Comparison of ENCODE assay signal across 1 cellular context in genomic region chr17:57953703-57954420, GRCh38.
TF ChIP-seq lines count a peak whose summit lies in the region.

No MANE protein-coding gene starts in this region.

TF ChIP-seq in HepG2, 621 proteins besides CTCF, POLR2A, EP300 and RAD21 (continued from another document):
- TF ChIP-seq, protein P1, sequence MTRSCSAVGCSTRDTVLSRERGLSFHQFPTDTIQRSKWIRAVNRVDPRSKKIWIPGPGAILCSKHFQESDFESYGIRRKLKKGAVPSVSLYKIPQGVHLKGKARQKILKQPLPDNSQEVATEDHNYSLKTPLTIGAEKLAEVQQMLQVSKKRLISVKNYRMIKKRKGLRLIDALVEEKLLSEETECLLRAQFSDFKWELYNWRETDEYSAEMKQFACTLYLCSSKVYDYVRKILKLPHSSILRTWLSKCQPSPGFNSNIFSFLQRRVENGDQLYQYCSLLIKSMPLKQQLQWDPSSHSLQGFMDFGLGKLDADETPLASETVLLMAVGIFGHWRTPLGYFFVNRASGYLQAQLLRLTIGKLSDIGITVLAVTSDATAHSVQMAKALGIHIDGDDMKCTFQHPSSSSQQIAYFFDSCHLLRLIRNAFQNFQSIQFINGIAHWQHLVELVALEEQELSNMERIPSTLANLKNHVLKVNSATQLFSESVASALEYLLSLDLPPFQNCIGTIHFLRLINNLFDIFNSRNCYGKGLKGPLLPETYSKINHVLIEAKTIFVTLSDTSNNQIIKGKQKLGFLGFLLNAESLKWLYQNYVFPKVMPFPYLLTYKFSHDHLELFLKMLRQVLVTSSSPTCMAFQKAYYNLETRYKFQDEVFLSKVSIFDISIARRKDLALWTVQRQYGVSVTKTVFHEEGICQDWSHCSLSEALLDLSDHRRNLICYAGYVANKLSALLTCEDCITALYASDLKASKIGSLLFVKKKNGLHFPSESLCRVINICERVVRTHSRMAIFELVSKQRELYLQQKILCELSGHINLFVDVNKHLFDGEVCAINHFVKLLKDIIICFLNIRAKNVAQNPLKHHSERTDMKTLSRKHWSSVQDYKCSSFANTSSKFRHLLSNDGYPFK (CRISPR knock-in tag; IDR thresholded peaks at IDR 0.05; ENCODE audit: borderline replicate concordance): no peak
- TF ChIP-seq CHCHD3 (CRISPR knock-in tag; IDR thresholded peaks at IDR 0.05) (0 out of 2 replicates have a peak, but pooled peaks have one; percentile 11), MYC (CRISPR knock-in tag; IDR thresholded peaks at IDR 0.05; ENCODE audit: borderline replicate concordance) (peak; percentile 30; the same call in 1 of the 2 replicates), ATF4 (CRISPR knock-in tag; IDR thresholded peaks at IDR 0.05) (no peak), POGZ (CRISPR knock-in tag; IDR thresholded peaks at IDR 0.05) (no peak), TERF1 (CRISPR knock-in tag; IDR thresholded peaks at IDR 0.05) (no peak), ZBTB7A (CRISPR knock-in tag; IDR thresholded peaks at IDR 0.05) (0 out of 2 replicates have a peak, but pooled peaks have one; percentile 34), ZNF510 (CRISPR knock-in tag; IDR thresholded peaks at IDR 0.05; ENCODE audit: low read depth) (no peak), ZNF850 (CRISPR knock-in tag; conservative IDR thresholded peaks at IDR 0.05) (0 out of 2 replicates have a peak, but pooled peaks have one; percentile 74), HMG20A (CRISPR knock-in tag; IDR thresholded peaks at IDR 0.05; ENCODE audit: borderline replicate concordance) (0 out of 2 replicates have a peak, but pooled peaks have one; percentile 6), NAIF1 (CRISPR knock-in tag; IDR thresholded peaks at IDR 0.05; ENCODE audit: borderline replicate concordance) (0 out of 2 replicates have a peak, but pooled peaks have one; percentile 60), BCL3 (CRISPR knock-in tag; IDR thresholded peaks at IDR 0.05) (no peak), POLR2AphosphoS2 (IDR thresholded peaks at IDR 0.05; ENCODE audit: low read depth, low read length) (no peak), ADNP (CRISPR knock-in tag; IDR thresholded peaks at IDR 0.05) (no peak), BCL6 (CRISPR knock-in tag; IDR thresholded peaks at IDR 0.05) (no peak), ATM (IDR thresholded peaks at IDR 0.05; ENCODE audit: borderline replicate concordance) (no peak), PCBP1 (IDR thresholded peaks at IDR 0.05; ENCODE audit: borderline replicate concordance, low read depth, low read length) (no peak), ZNF235 (CRISPR knock-in tag; IDR thresholded peaks at IDR 0.05; ENCODE audit: borderline replicate concordance) (no peak), MED1 (CRISPR knock-in tag; IDR thresholded peaks at IDR 0.05) (no peak), CCDC6 (CRISPR knock-in tag; IDR thresholded peaks at IDR 0.05) (0 out of 2 replicates have a peak, but pooled peaks have one; percentile 31), MZF1 (CRISPR knock-in tag; IDR thresholded peaks at IDR 0.05; ENCODE audit: borderline replicate concordance) (no peak)
- TF ChIP-seq, protein P2, sequence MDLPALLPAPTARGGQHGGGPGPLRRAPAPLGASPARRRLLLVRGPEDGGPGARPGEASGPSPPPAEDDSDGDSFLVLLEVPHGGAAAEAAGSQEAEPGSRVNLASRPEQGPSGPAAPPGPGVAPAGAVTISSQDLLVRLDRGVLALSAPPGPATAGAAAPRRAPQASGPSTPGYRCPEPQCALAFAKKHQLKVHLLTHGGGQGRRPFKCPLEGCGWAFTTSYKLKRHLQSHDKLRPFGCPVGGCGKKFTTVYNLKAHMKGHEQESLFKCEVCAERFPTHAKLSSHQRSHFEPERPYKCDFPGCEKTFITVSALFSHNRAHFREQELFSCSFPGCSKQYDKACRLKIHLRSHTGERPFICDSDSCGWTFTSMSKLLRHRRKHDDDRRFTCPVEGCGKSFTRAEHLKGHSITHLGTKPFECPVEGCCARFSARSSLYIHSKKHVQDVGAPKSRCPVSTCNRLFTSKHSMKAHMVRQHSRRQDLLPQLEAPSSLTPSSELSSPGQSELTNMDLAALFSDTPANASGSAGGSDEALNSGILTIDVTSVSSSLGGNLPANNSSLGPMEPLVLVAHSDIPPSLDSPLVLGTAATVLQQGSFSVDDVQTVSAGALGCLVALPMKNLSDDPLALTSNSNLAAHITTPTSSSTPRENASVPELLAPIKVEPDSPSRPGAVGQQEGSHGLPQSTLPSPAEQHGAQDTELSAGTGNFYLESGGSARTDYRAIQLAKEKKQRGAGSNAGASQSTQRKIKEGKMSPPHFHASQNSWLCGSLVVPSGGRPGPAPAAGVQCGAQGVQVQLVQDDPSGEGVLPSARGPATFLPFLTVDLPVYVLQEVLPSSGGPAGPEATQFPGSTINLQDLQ (CRISPR knock-in tag; IDR thresholded peaks at IDR 0.05): 0 out of 2 replicates have a peak, but pooled peaks have one; percentile 70
- TF ChIP-seq, protein P3, sequence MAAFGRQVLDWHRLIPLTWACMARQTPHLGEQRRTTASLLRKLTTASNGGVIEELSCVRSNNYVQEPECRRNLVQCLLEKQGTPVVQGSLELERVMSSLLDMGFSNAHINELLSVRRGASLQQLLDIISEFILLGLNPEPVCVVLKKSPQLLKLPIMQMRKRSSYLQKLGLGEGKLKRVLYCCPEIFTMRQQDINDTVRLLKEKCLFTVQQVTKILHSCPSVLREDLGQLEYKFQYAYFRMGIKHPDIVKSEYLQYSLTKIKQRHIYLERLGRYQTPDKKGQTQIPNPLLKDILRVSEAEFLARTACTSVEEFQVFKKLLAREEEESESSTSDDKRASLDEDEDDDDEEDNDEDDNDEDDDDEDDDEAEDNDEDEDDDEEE (CRISPR knock-in tag; IDR thresholded peaks at IDR 0.05): no peak
TF ChIP-seq in HepG2: peak in this region for 27.
